In genomic region chr15:63365004-63365555, GRCh38 we compare ENCODE assay signal across 2 cellular contexts.
TF ChIP-seq lines count a peak whose summit lies in the region.

No MANE protein-coding gene starts in this region.

TF ChIP-seq in A549, 52 proteins besides CTCF, POLR2A, EP300 and RAD21 (continued from another document):
- peak; percentile 46; the same call in 1 of the 2 replicates for TF ChIP-seq HES2 (IDR thresholded peaks at IDR 0.05)
- TF ChIP-seq FOSL2 (IDR thresholded peaks at IDR 0.05), result no peak
- TF ChIP-seq FOSL2 (CRISPR knock-in tag; IDR thresholded peaks at IDR 0.05), result no peak; the same call in 1 of the 2 replicates
- TF ChIP-seq CEBPB (IDR thresholded peaks at IDR 0.05), result peak in 1 of 2 experiments; percentile 20; a peak in 3 of 4 replicates
- TF ChIP-seq ZNF302 (CRISPR knock-in tag; IDR thresholded peaks at IDR 0.05), result 0 out of 2 replicates have a peak, but pooled peaks have one; percentile 7
- TF ChIP-seq MAX (IDR thresholded peaks at IDR 0.05), result peak; percentile 49; the same call in 1 of the 2 replicates
- TF ChIP-seq, protein P1, sequence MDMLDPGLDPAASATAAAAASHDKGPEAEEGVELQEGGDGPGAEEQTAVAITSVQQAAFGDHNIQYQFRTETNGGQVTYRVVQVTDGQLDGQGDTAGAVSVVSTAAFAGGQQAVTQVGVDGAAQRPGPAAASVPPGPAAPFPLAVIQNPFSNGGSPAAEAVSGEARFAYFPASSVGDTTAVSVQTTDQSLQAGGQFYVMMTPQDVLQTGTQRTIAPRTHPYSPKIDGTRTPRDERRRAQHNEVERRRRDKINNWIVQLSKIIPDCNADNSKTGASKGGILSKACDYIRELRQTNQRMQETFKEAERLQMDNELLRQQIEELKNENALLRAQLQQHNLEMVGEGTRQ (IDR thresholded peaks at IDR 0.05), result no peak

TF ChIP-seq in HEK293, 187 proteins besides CTCF, POLR2A, EP300 and RAD21 (continued from another document):
- 0 out of 2 replicates have a peak, but pooled peaks have one; percentile 35 for TF ChIP-seq ZNF692 (tag by site-specific recombination; IDR thresholded peaks at IDR 0.05)
